Comparison of ENCODE assay signal across 1 cellular context in genomic region chr16:57648590-57649442, GRCh38.
A peak's percentile ranks its signal among the peaks of the same experiment; 100 is the strongest.
TF ChIP-seq lines count a peak whose summit lies in the region.

No MANE protein-coding gene starts in this region.

TF ChIP-seq in HepG2, 621 proteins besides CTCF, POLR2A, EP300 and RAD21 (continued from another document and continues in another):
- TF ChIP-seq HNF1B (CRISPR knock-in tag; IDR thresholded peaks at IDR 0.05) (peak; percentile 92), SRSF1 (optimal IDR thresholded peaks at IDR 0.05; ENCODE audit: low read depth, low read length) (no peak), ASH2L (IDR thresholded peaks at IDR 0.05; ENCODE audit: insufficient read length, low read depth, low read length) (no peak), SKI (IDR thresholded peaks at IDR 0.05; ENCODE audit: partially characterized antibody) (peak; percentile 60), HMG20B (CRISPR knock-in tag; conservative IDR thresholded peaks at IDR 0.05) (peak; percentile 24; the same call in 1 of the 2 replicates), CAMTA2 (CRISPR knock-in tag; IDR thresholded peaks at IDR 0.05; ENCODE audit: borderline replicate concordance) (peak; percentile 85; the same call in 1 of the 2 replicates), HOXA5 (CRISPR knock-in tag; IDR thresholded peaks at IDR 0.05) (peak; percentile 96), HNF1A (IDR thresholded peaks at IDR 0.05; ENCODE audit: low read depth) (no peak), HNF1A (CRISPR knock-in tag; IDR thresholded peaks at IDR 0.05; ENCODE audit: borderline replicate concordance) (peak; percentile 74; the same call in 1 of the 2 replicates), RORA (CRISPR knock-in tag; IDR thresholded peaks at IDR 0.05) (no peak), ZNF33B (CRISPR knock-in tag; IDR thresholded peaks at IDR 0.05) (peak; percentile 59; the same call in 1 of the 2 replicates), NR2C2 (CRISPR knock-in tag; IDR thresholded peaks at IDR 0.05; ENCODE audit: borderline replicate concordance) (no peak), KDM6A (CRISPR knock-in tag; IDR thresholded peaks at IDR 0.05; ENCODE audit: low read depth) (no peak), REPIN1 (CRISPR knock-in tag; IDR thresholded peaks at IDR 0.05; ENCODE audit: borderline replicate concordance, low read depth) (peak; percentile 95), ZNF687 (CRISPR knock-in tag; IDR thresholded peaks at IDR 0.05) (peak; percentile 62), NKX3-1 (CRISPR knock-in tag; IDR thresholded peaks at IDR 0.05) (no peak), KDM3A (CRISPR knock-in tag; IDR thresholded peaks at IDR 0.05; ENCODE audit: low read depth) (peak; percentile 94), BCL3 (CRISPR knock-in tag; IDR thresholded peaks at IDR 0.05) (no peak), GATAD1 (CRISPR knock-in tag; IDR thresholded peaks at IDR 0.05) (peak; percentile 77), HOXA3 (CRISPR knock-in tag; IDR thresholded peaks at IDR 0.05) (peak; percentile 80), ZNF362 (CRISPR knock-in tag; IDR thresholded peaks at IDR 0.05; ENCODE audit: borderline replicate concordance) (peak; percentile 63; the same call in 1 of the 2 replicates), NFAT5 (CRISPR knock-in tag; IDR thresholded peaks at IDR 0.05) (0 out of 2 replicates have a peak, but pooled peaks have one; percentile 39), ZBTB46 (CRISPR knock-in tag; IDR thresholded peaks at IDR 0.05; ENCODE audit: borderline replicate concordance) (no peak), HMGXB3 (CRISPR knock-in tag; IDR thresholded peaks at IDR 0.05; ENCODE audit: borderline replicate concordance) (peak; percentile 83), TCF12 (IDR thresholded peaks at IDR 0.05) (no peak), TCF12 (CRISPR knock-in tag; IDR thresholded peaks at IDR 0.05) (no peak), ZNF605 (CRISPR knock-in tag; IDR thresholded peaks at IDR 0.05) (peak; percentile 23; the same call in 1 of the 2 replicates), ZNF567 (CRISPR knock-in tag; IDR thresholded peaks at IDR 0.05; ENCODE audit: borderline replicate concordance) (peak; percentile 45; the same call in 1 of the 2 replicates), HDAC2 (CRISPR knock-in tag; IDR thresholded peaks at IDR 0.05) (peak; percentile 70; the same call in 1 of the 2 replicates), ZNF674 (CRISPR knock-in tag; IDR thresholded peaks at IDR 0.05; ENCODE audit: low read depth) (no peak), MAZ (IDR thresholded peaks at IDR 0.05; ENCODE audit: borderline replicate concordance, low read depth, low read length) (0 out of 2 replicates have a peak, but pooled peaks have one; percentile 24), MAZ (CRISPR knock-in tag; IDR thresholded peaks at IDR 0.05; ENCODE audit: low read depth) (peak; percentile 88)
